Comparison of ENCODE assay signal across 23 cellular contexts in genomic region chr1:60265560-60266535, GRCh38.
DNase-seq lines count a peak whose midpoint lies in the region; ATAC-seq and TF ChIP-seq lines count a peak whose summit lies in the region.
"Had no signal": no experiment of that assay in that cellular context is flagged by ENCODE, and none has a peak within 500 bp of the region (broad histone marks: within the 10 kb centered on the region; RNA-seq: fewer than 3 reads in every experiment).

No MANE protein-coding gene starts in this region.

- no peaks in the 10 kb centered on the region for H3K36me3 Mint-ChIP-seq in endodermal cell (ENCODE audit: low read depth)

- no peaks in the 10 kb centered on the region for H3K9me3 ChIP-seq in RWPE2 (ENCODE audit: severe bottlenecking)
- no peaks in the 10 kb centered on the region for H3K9me3 ChIP-seq in endodermal cell (ENCODE audit: control insufficient read depth, low read length)
- H3K9me3 ChIP-seq: esophagus muscularis mucosa, pancreas, SJSA1 had no signal

- no peak overlapping the region for H3K4me3 Mint-ChIP-seq in endodermal cell
- H3K4me3 Mint-ChIP-seq: activated CD4-positive, alpha-beta T cell treated with anti-CD3 and anti-CD28 coated beads for 36 hours had no signal

- no peaks in the 10 kb centered on the region for H3K9me3 Mint-ChIP-seq in endodermal cell

- no peak overlapping the region for H3K9ac ChIP-seq in endodermal cell (ENCODE audit: extremely low read depth, low read length, poor library complexity, severe bottlenecking)

- no peaks in the 10 kb centered on the region for H3K4me1 Mint-ChIP-seq in endodermal cell
- H3K4me1 Mint-ChIP-seq: activated CD4-positive, alpha-beta T cell treated with anti-CD3 and anti-CD28 coated beads for 36 hours had no signal

- 89% methylated on average over 2 of the region's 3 CpGs; no CpG with 5 or more reads in 1 of the 2 experiments for WGBS in endodermal cell (ENCODE audit: insufficient coverage in 1 of 2, insufficient read length in 1 of 2), 2 experiments

- H3K27me3 Mint-ChIP-seq in endodermal cell (ENCODE audit: insufficient read depth), result no peaks in the 10 kb centered on the region

- H3K36me3 ChIP-seq in RWPE2 (ENCODE audit: low read depth) (no peaks in the 10 kb centered on the region), endodermal cell (ENCODE audit: control insufficient read depth, insufficient read depth, low read length) (no peaks in the 10 kb centered on the region)
- H3K36me3 ChIP-seq: esophagus muscularis mucosa, pancreas, SJSA1 had no signal

- H3K27me3 ChIP-seq in RWPE2 (ENCODE audit: insufficient read depth, poor library complexity, severe bottlenecking), result no peaks in the 10 kb centered on the region
- H3K27me3 ChIP-seq in endodermal cell (ENCODE audit: control insufficient read depth, insufficient read depth, low read length, poor library complexity, severe bottlenecking), result no peaks in the 10 kb centered on the region
- H3K27me3 ChIP-seq: esophagus muscularis mucosa, pancreas, SJSA1 had no signal

- H3K27ac ChIP-seq in RWPE2 (ENCODE audit: poor library complexity, severe bottlenecking), result no peak overlapping the region
- no peak overlapping the region for H3K27ac ChIP-seq in endodermal cell (ENCODE audit: low read depth, low read length)
- H3K27ac ChIP-seq: esophagus muscularis mucosa, pancreas, SJSA1 had no signal

- no peak for TF ChIP-seq CTCF in RWPE2 (IDR thresholded peaks at IDR 0.05; ENCODE audit: poor library complexity, severe bottlenecking)
- TF ChIP-seq CTCF in fibroblast of mammary gland (conservative IDR thresholded peaks at IDR 0.05; ENCODE audit: control insufficient read depth, insufficient read depth, low read depth, low read length), result no peak
- no peak for TF ChIP-seq CTCF in omental fat pad (IDR thresholded peaks at IDR 0.05)
- no peak for TF ChIP-seq CTCF in endodermal cell (conservative IDR thresholded peaks at IDR 0.05)

- H3K4me1 ChIP-seq in RWPE2 (ENCODE audit: insufficient read depth, poor library complexity, severe bottlenecking) (no peaks in the 10 kb centered on the region), endodermal cell (ENCODE audit: control insufficient read depth, insufficient read depth, low read length) (no peaks in the 10 kb centered on the region)
- H3K4me1 ChIP-seq: esophagus muscularis mucosa, pancreas, SJSA1 had no signal

- peak; percentile 50 for DNase-seq in ELR (ENCODE audit: low read depth)
- DNase-seq in RWPE2 (ENCODE audit: low spot score), result no peak
- DNase-seq in fibroblast of mammary gland (ENCODE audit: low read depth), result peak; percentile 82
- no peak for DNase-seq in omental fat pad (ENCODE audit: low spot score)
- DNase-seq in COR-L47 (lab: John Stamatoyannopoulos, UW), result no peak
- no peak for DNase-seq in DMS153 (lab: John Stamatoyannopoulos, UW)
- no peak for DNase-seq in endodermal cell
- no peak for DNase-seq in foreskin melanocyte
- DNase-seq: activated CD4-positive, alpha-beta T cell treated with anti-CD3 and anti-CD28 coated beads for 36 hours; activated gamma-delta T cell; AML-193; anterior cingulate cortex; GF-D8; hypothalamus; NCI-H2029; NCI-H524 treated with DMSO at 0.1 percent for 48 hours; pancreas; small intestine; stimulated activated CD4-positive, alpha-beta T cell treated with anti-CD3 and anti-CD28 coated beads, Interleukin-4, amount 100 ng/mL, for 4 hours; stimulated activated CD8-positive, alpha-beta memory T cell treated with anti-CD3 and anti-CD28 coated beads, Interleukin-4, amount 100 ng/mL, for 48 hours; T-helper 9 cell had no signal

- no peak overlapping the region for H3K27ac Mint-ChIP-seq in endodermal cell
- H3K27ac Mint-ChIP-seq: activated CD4-positive, alpha-beta T cell treated with anti-CD3 and anti-CD28 coated beads for 36 hours had no signal

- ATAC-seq in RWPE2 (ENCODE audit: low read depth) (peak; percentile 58), omental fat pad (ENCODE audit: low FRiP score) (peak; percentile 41)
- ATAC-seq: activated CD4-positive, alpha-beta T cell treated with anti-CD3 and anti-CD28 coated beads for 36 hours; pancreas had no signal

- no peak overlapping the region for H3K4me3 ChIP-seq in RWPE2 (ENCODE audit: severe bottlenecking)
- no peak overlapping the region for H3K4me3 ChIP-seq in fibroblast of mammary gland (ENCODE audit: control insufficient read depth, low read depth, low read length)
- H3K4me3 ChIP-seq in endodermal cell (ENCODE audit: low read length), result no peak overlapping the region
- H3K4me3 ChIP-seq: esophagus muscularis mucosa, pancreas, SJSA1 had no signal

Comparison
In these comparisons a context has a peak if more than half of its experiments do, and no peak if none do; other contexts are left out.
1. DNase-seq: peak in ELR (single experiment) and fibroblast of mammary gland (single experiment); none in RWPE2 (single experiment), omental fat pad (single experiment), COR-L47 (single experiment), DMS153 (single experiment), endodermal cell (single experiment) and foreskin melanocyte (single experiment).